13 cellular contexts compared by ENCODE assay signal in genomic region chr6:90293319-90293937, GRCh38. TPM values are rescaled to one million over a fixed set of nuclear protein-coding genes. Genes with fewer than 3 reads are reported as not detected.
DNase-seq lines count a peak whose midpoint lies in the region; ATAC-seq and TF ChIP-seq lines count a peak whose summit lies in the region.
"Had no signal": no experiment of that assay in that cellular context is flagged by ENCODE, and none has a peak within 500 bp of the region (broad histone marks: within the 10 kb centered on the region; RNA-seq: fewer than 3 reads in every experiment).

No MANE protein-coding gene starts in this region.

- H3K4me3 Mint-ChIP-seq in CD8-positive, alpha-beta memory T cell: peak overlapping the region; percentile 28 to 94 (median 90)
- H3K4me3 Mint-ChIP-seq in activated T-helper 17 cell treated with anti-CD3 and anti-CD28 coated beads, Interleukin-2, amount 50 U/mL, for 72 hours: peak overlapping the region; percentile 89
- H3K4me3 Mint-ChIP-seq in naive thymus-derived CD4-positive, alpha-beta T cell: peak overlapping the region; percentile 79 to 97 (median 90)

- TF ChIP-seq CTCF in transverse colon (IDR thresholded peaks at IDR 0.05): no peak

- WGBS in transverse colon (ENCODE audit: low coverage in 1 of 2), 2 donors: 96% methylated on average over 3 of the region's 3 CpGs; no CpG with 5 or more reads in 1 of the 2 donors

- H3K4me1 ChIP-seq in CD8-positive, alpha-beta memory T cell (ENCODE audit: insufficient read depth, low read length): peaks cover 47% of the 10 kb centered on the region
- peaks cover 7 to 55% of the 10 kb centered on the region in 2 donors for H3K4me1 ChIP-seq in naive thymus-derived CD4-positive, alpha-beta T cell (ENCODE audit: control insufficient read depth in 2 of 2, insufficient read depth in 2 of 2, low read length in 2 of 2)
- H3K4me1 ChIP-seq in transverse colon: peaks cover 0 to 19% (median 12%) of the 10 kb centered on the region in 4 donors

- DNase-seq in CD8-positive, alpha-beta memory T cell: no peak
- DNase-seq in NCI-H1694 (lab: John Stamatoyannopoulos, UW): peak; percentile 79
- peak in 3 of 9 donors; percentile 13 to 24 (median 22) for DNase-seq in naive thymus-derived CD4-positive, alpha-beta T cell
- no peak for DNase-seq in transverse colon
- no peak for DNase-seq in NCI-H748 (lab: John Stamatoyannopoulos, UW; ENCODE audit: unreplicated experiment)
- no peak for DNase-seq in AG20443 (ENCODE audit: low spot score)
- DNase-seq: effector CD4-positive, alpha-beta T cell; head of caudate nucleus; NCI-H2107 had no signal

- peaks cover 0 to 18% (median 2%) of the 10 kb centered on the region in 3 donors for H3K36me3 Mint-ChIP-seq in CD8-positive, alpha-beta memory T cell
- peaks cover 46% of the 10 kb centered on the region for H3K36me3 Mint-ChIP-seq in activated T-helper 17 cell treated with anti-CD3 and anti-CD28 coated beads, Interleukin-2, amount 50 U/mL, for 72 hours (ENCODE audit: low read depth)
- H3K36me3 Mint-ChIP-seq in naive thymus-derived CD4-positive, alpha-beta T cell: peaks cover 9 to 31% (median 21%) of the 10 kb centered on the region in 5 donors

- no peaks in the 10 kb centered on the region for H3K36me3 ChIP-seq in CD8-positive, alpha-beta memory T cell (ENCODE audit: insufficient read depth, low read length)
- H3K36me3 ChIP-seq in naive thymus-derived CD4-positive, alpha-beta T cell (ENCODE audit: control insufficient read depth in 2 of 3, insufficient read depth in 3 of 3, low read length in 3 of 3): peaks cover 0 to 14% (median 0%) of the 10 kb centered on the region in 3 experiments
- H3K36me3 ChIP-seq in transverse colon: no peaks in the 10 kb centered on the region

- H3K4me1 Mint-ChIP-seq in CD8-positive, alpha-beta memory T cell: peaks cover 35 to 64% (median 48%) of the 10 kb centered on the region in 3 donors
- peaks cover 35% of the 10 kb centered on the region for H3K4me1 Mint-ChIP-seq in activated T-helper 17 cell treated with anti-CD3 and anti-CD28 coated beads, Interleukin-2, amount 50 U/mL, for 72 hours
- peaks cover 21 to 69% (median 64%) of the 10 kb centered on the region in 7 donors for H3K4me1 Mint-ChIP-seq in naive thymus-derived CD4-positive, alpha-beta T cell

- H3K27me3 Mint-ChIP-seq in CD8-positive, alpha-beta memory T cell: peaks cover 0 to 5% of the 10 kb centered on the region in 2 donors
- peaks cover 3% of the 10 kb centered on the region for H3K27me3 Mint-ChIP-seq in activated T-helper 17 cell treated with anti-CD3 and anti-CD28 coated beads, Interleukin-2, amount 50 U/mL, for 72 hours
- H3K27me3 Mint-ChIP-seq in naive thymus-derived CD4-positive, alpha-beta T cell: peaks cover 0 to 11% (median 0%) of the 10 kb centered on the region in 5 donors

- no peaks in the 10 kb centered on the region for H3K9me3 Mint-ChIP-seq in CD8-positive, alpha-beta memory T cell
- H3K9me3 Mint-ChIP-seq in activated T-helper 17 cell treated with anti-CD3 and anti-CD28 coated beads, Interleukin-2, amount 50 U/mL, for 72 hours: no peaks in the 10 kb centered on the region
- peaks cover 0 to 2% (median 0%) of the 10 kb centered on the region in 11 donors for H3K9me3 Mint-ChIP-seq in naive thymus-derived CD4-positive, alpha-beta T cell

- peak overlapping the region in 7 of 8 donors; percentile 24 to 95 (median 91) for H3K27ac Mint-ChIP-seq in CD8-positive, alpha-beta memory T cell
- H3K27ac Mint-ChIP-seq in activated T-helper 17 cell treated with anti-CD3 and anti-CD28 coated beads, Interleukin-2, amount 50 U/mL, for 72 hours: peak overlapping the region; percentile 84
- H3K27ac Mint-ChIP-seq in naive thymus-derived CD4-positive, alpha-beta T cell: peak overlapping the region; percentile 89 to 100 (median 96)

- H3K4me3 ChIP-seq in CD8-positive, alpha-beta memory T cell (ENCODE audit: low read length): peak overlapping the region; percentile 75
- peak overlapping the region; percentile 59 for H3K4me3 ChIP-seq in naive thymus-derived CD4-positive, alpha-beta T cell (ENCODE audit: low read length)
- H3K4me3 ChIP-seq in transverse colon: no peak overlapping the region

- in situ Hi-C loops in transverse colon (cut with MboI; ENCODE audit: low pct_ligation_motif_present in 1 of 4, low pct_unique_long_range_greater_than_20kb in 1 of 4, low sequenced_read_pairs in 3 of 4): loop anchor here in 2 of 4 donors (25.0 kb wide), 1 partner anchor 331 kb away; no protein-coding TSS in a partner anchor

- ATAC-seq in activated T-helper 17 cell treated with anti-CD3 and anti-CD28 coated beads, Interleukin-2, amount 50 U/mL, for 72 hours (replicated peaks): no peak
- ATAC-seq in naive thymus-derived CD4-positive, alpha-beta T cell: no peak
- ATAC-seq: activated CD4-positive, CD25-positive, alpha-beta regulatory T cell treated with anti-CD3 and anti-CD28 coated beads, Interleukin-2, amount 50 U/mL, for 24 hours had no signal

- no peaks in the 10 kb centered on the region for H3K27me3 ChIP-seq in CD8-positive, alpha-beta memory T cell (ENCODE audit: insufficient read depth, low read length, poor library complexity, severe bottlenecking)
- H3K27me3 ChIP-seq in naive thymus-derived CD4-positive, alpha-beta T cell (ENCODE audit: control insufficient read depth in 2 of 2, insufficient read depth in 2 of 2, low read length in 2 of 2): no peaks in the 10 kb centered on the region
- H3K27me3 ChIP-seq in transverse colon: peaks cover 52% of the 10 kb centered on the region

- no peaks in the 10 kb centered on the region for H3K9me3 ChIP-seq in CD8-positive, alpha-beta memory T cell (ENCODE audit: low read length)
- no peaks in the 10 kb centered on the region for H3K9me3 ChIP-seq in naive thymus-derived CD4-positive, alpha-beta T cell (ENCODE audit: control insufficient read depth in 2 of 3, low read length in 3 of 3)
- H3K9me3 ChIP-seq in transverse colon: no peaks in the 10 kb centered on the region

- CTCF ChIA-PET in CD8-positive, alpha-beta memory T cell (lab: Charles Lee): interaction anchor here (1.2 to 1.5 kb wide), 3 partner anchors 8 to 354 kb away, joined by 3 to 4 read pairs (median 3); no protein-coding TSS in a partner anchor
- CTCF ChIA-PET in naive thymus-derived CD4-positive, alpha-beta T cell (lab: Charles Lee): interaction anchor here (0.6 to 1.6 kb wide), 6 partner anchors 19 to 353 kb away, joined by 3 to 8 read pairs (median 3); no protein-coding TSS in a partner anchor

- no peak for TF ChIP-seq EP300 in transverse colon (IDR thresholded peaks at IDR 0.05; ENCODE audit: low read depth)

- no peak for TF ChIP-seq POLR2A in transverse colon (IDR thresholded peaks at IDR 0.05)

- no peak overlapping the region for H3K27ac ChIP-seq in CD8-positive, alpha-beta memory T cell (ENCODE audit: low read depth, low read length)
- H3K27ac ChIP-seq in naive thymus-derived CD4-positive, alpha-beta T cell (ENCODE audit: low read depth, low read length): peak overlapping the region; percentile 95
- no peak overlapping the region for H3K27ac ChIP-seq in transverse colon
- H3K27ac ChIP-seq: RWPE1, skin epidermis had no signal

- intact Hi-C loops in naive thymus-derived CD4-positive, alpha-beta T cell (cut with micrococcal nuclease): no loop called here
- intact Hi-C loops in transverse colon (cut with DNase I; ENCODE audit: low total_unique reads): no loop called here

- POLR2A ChIA-PET in CD8-positive, alpha-beta memory T cell (lab: Charles Lee): interaction anchor here (0.5 to 1.5 kb wide), 3 partner anchors 8 to 120 kb away, joined by 3 to 4 read pairs (median 3); no protein-coding TSS in a partner anchor
- POLR2A ChIA-PET in naive thymus-derived CD4-positive, alpha-beta T cell (lab: Charles Lee): interaction anchor here (0.8 to 6.3 kb wide), 14 partner anchors 8 to 353 kb away, joined by 3 to 81 read pairs (median 4); no protein-coding TSS in a partner anchor

RNA-seq across cellular contexts. Expression of gene BACH2, which starts 3.2 kb away (rescaled TPM):
- total RNA-seq in CD8-positive, alpha-beta memory T cell: 10 to 100 TPM; 39.9 to 41.8 TPM
- 7.4 TPM for polyA plus RNA-seq in CD8-positive, alpha-beta memory T cell
- total RNA-seq in activated T-helper 17 cell treated with anti-CD3 and anti-CD28 coated beads, Interleukin-2, amount 50 U/mL, for 72 hours: 10 to 100 TPM in 1 of 2 donors, 1 to 10 TPM in 1; 3.0 to 22.9 TPM
- 100 to 1,000 TPM in 4 of 5 experiments, 10 to 100 TPM in 1; 33.0 to 193 (median 133) TPM for total RNA-seq in naive thymus-derived CD4-positive, alpha-beta T cell
- 10 to 100 TPM; 24.8 to 26.5 TPM for polyA plus RNA-seq in naive thymus-derived CD4-positive, alpha-beta T cell
- total RNA-seq in transverse colon: 1 to 10 TPM in 3 of 4 donors, under 1 TPM in 1; 0.20 to 7.5 (median 2.4) TPM

Comparison
In these comparisons a context has a peak if more than half of its experiments do, and no peak if none do; other contexts are left out.
1. H3K4me3 ChIP-seq: peak in CD8-positive, alpha-beta memory T cell (single experiment) and naive thymus-derived CD4-positive, alpha-beta T cell (single experiment); none in transverse colon (0 of 4).
2. Peak in every context shown above with its lines, with median percentiles within 50 percentile points of each other: H3K27ac Mint-ChIP-seq and H3K4me3 Mint-ChIP-seq.